ENCODE assay signal across 26 cellular contexts in the genomic region with DNA sequence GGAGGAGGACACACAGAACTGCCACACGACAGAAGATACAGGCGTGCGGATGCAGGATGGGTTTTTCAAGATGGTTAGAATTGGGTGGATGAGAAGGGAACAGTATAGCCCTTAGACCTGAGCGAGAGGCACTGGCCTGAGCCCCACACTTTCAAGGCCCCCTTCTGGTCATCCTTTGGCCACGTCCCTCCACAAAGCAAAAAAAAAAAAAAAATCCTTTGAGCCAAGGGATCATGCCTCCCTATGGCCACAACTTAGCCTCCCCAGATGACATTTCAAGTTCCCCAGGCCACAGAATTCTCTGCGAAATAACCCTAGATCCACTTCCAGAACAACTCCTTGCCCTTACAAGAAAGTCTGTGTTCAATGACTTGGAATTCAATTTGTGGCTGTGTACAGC. TPM values are rescaled to one million over a fixed set of nuclear protein-coding genes. Genes with fewer than 3 reads are reported as not detected.
"Had no signal": no experiment of that assay in that cellular context is flagged by ENCODE, and none has a peak within 500 bp of the region (broad histone marks: within the 10 kb centered on the region; RNA-seq: fewer than 3 reads in every experiment).

No MANE protein-coding gene starts in this region.

- H3K4me1 Mint-ChIP-seq: activated CD4-positive, alpha-beta T cell treated with anti-CD3 and anti-CD28 coated beads, Interleukin-2, amount 10 ng/mL, durations not matched to agents 7 days and 5 days; activated naive CD4-positive, alpha-beta T cell treated with anti-CD3 and anti-CD28 coated beads, Interleukin-2, amount 50 U/mL, for 24 hours; natural killer cell had no signal

- H3K27me3 ChIP-seq: body of pancreas, foreskin keratinocyte, pancreas, right atrium auricular region, thyroid gland had no signal

- H3K36me3 ChIP-seq: neutrophil, pancreas, right atrium auricular region, thyroid gland had no signal

- H3K4me1 ChIP-seq: psoas muscle, thyroid gland had no signal

- H3K9me3 Mint-ChIP-seq: activated CD4-positive, alpha-beta T cell treated with anti-CD3 and anti-CD28 coated beads, Interleukin-2, amount 10 ng/mL, durations not matched to agents 7 days and 5 days; activated naive CD4-positive, alpha-beta T cell treated with anti-CD3 and anti-CD28 coated beads, Interleukin-2, amount 50 U/mL, for 24 hours; activated T-helper 1 cell treated with anti-CD3 and anti-CD28 coated beads, Interleukin-12 subunit alpha, Interleukin-12 subunit beta, Interleukin-2, Interleukin-4 antibody, amounts not matched to agents 30 ng/mL and 10 ng/mL and 1 ng/mL, durations not matched to agents 14 hours and 24 hours and 36 hours; dendritic cell treated with granulocyte-macrophage colony-stimulating factor and Interleukin-4, amounts not matched to agents 40 ng/mL and 50 ng/mL, for 4 days; mesothelial cell of epicardium; natural killer cell; stimulated activated naive CD8-positive, alpha-beta T cell treated with anti-CD3 and anti-CD28 coated beads, Interleukin-15, Interleukin-2, amounts not matched to agents 100 ng/mL and 50 ng/mL, for 24 hours had no signal

- H3K9me3 ChIP-seq: body of pancreas, neutrophil, pancreas, psoas muscle, right atrium auricular region, thyroid gland had no signal

- DNase-seq: activated CD4-positive, alpha-beta T cell treated with anti-CD3 and anti-CD28 coated beads, Interleukin-2, amount 10 ng/mL, durations not matched to agents 7 days and 5 days; activated CD4-positive, CD25-positive, alpha-beta regulatory T cell treated with anti-CD3 and anti-CD28 coated beads, Interleukin-2, amount 50 U/mL, for 72 hours; activated CD8-positive, alpha-beta T cell treated with anti-CD3 and anti-CD28 coated beads, Interleukin-2, amount 10 ng/mL, durations not matched to agents 7 days and 5 days; activated gamma-delta T cell; anterior cingulate cortex; body of pancreas; caudate nucleus; effector CD4-positive, alpha-beta T cell; foreskin keratinocyte; left ventricle myocardium superior; mammary epithelial cell; natural killer cell; pancreas; psoas muscle; stimulated activated CD4-positive, alpha-beta T cell treated with anti-CD3 and anti-CD28 coated beads, Interleukin-12 subunit alpha, Interleukin-12 subunit beta, amount 100 ng/mL, for 4 hours; stimulated activated CD4-positive, alpha-beta T cell treated with anti-CD3 and anti-CD28 coated beads, Interleukin-4, amount 100 ng/mL, for 4 hours; substantia nigra; thyroid gland had no signal

- H3K4me3 ChIP-seq: body of pancreas, pancreas, psoas muscle, right atrium auricular region, thyroid gland had no signal

- H3K27ac Mint-ChIP-seq: activated CD4-positive, alpha-beta T cell treated with anti-CD3 and anti-CD28 coated beads, Interleukin-2, amount 10 ng/mL, durations not matched to agents 7 days and 5 days; activated CD8-positive, alpha-beta T cell treated with anti-CD3 and anti-CD28 coated beads, Interleukin-2, amount 10 ng/mL, durations not matched to agents 7 days and 5 days; activated naive CD4-positive, alpha-beta T cell treated with anti-CD3 and anti-CD28 coated beads, Interleukin-2, amount 50 U/mL, for 24 hours; activated T-helper 1 cell treated with anti-CD3 and anti-CD28 coated beads, Interleukin-12 subunit alpha, Interleukin-12 subunit beta, Interleukin-2, Interleukin-4 antibody, amounts not matched to agents 30 ng/mL and 10 ng/mL and 1 ng/mL, durations not matched to agents 14 hours and 24 hours and 36 hours; dendritic cell treated with granulocyte-macrophage colony-stimulating factor and Interleukin-4, amounts not matched to agents 40 ng/mL and 50 ng/mL, for 4 days; natural killer cell; stimulated activated naive CD8-positive, alpha-beta T cell treated with anti-CD3 and anti-CD28 coated beads, Interleukin-15, Interleukin-2, amounts not matched to agents 100 ng/mL and 50 ng/mL, for 24 hours had no signal

- H3K4me3 Mint-ChIP-seq: activated CD4-positive, alpha-beta T cell treated with anti-CD3 and anti-CD28 coated beads, Interleukin-2, amount 10 ng/mL, durations not matched to agents 7 days and 5 days; activated CD8-positive, alpha-beta T cell treated with anti-CD3 and anti-CD28 coated beads, Interleukin-2, amount 10 ng/mL, durations not matched to agents 7 days and 5 days; activated naive CD4-positive, alpha-beta T cell treated with anti-CD3 and anti-CD28 coated beads, Interleukin-2, amount 50 U/mL, for 24 hours; activated T-helper 1 cell treated with anti-CD3 and anti-CD28 coated beads, Interleukin-12 subunit alpha, Interleukin-12 subunit beta, Interleukin-2, Interleukin-4 antibody, amounts not matched to agents 30 ng/mL and 10 ng/mL and 1 ng/mL, durations not matched to agents 14 hours and 24 hours and 36 hours; dendritic cell treated with granulocyte-macrophage colony-stimulating factor and Interleukin-4, amounts not matched to agents 40 ng/mL and 50 ng/mL, for 4 days; mesothelial cell of epicardium; natural killer cell; stimulated activated naive CD8-positive, alpha-beta T cell treated with anti-CD3 and anti-CD28 coated beads, Interleukin-15, Interleukin-2, amounts not matched to agents 100 ng/mL and 50 ng/mL, for 24 hours had no signal

- H3K36me3 Mint-ChIP-seq: mesothelial cell of epicardium, natural killer cell had no signal

- H3K27ac ChIP-seq: body of pancreas, foreskin keratinocyte, neutrophil, pancreas, psoas muscle, right atrium auricular region, thyroid gland had no signal

- ATAC-seq: activated CD8-positive, alpha-beta T cell treated with anti-CD3 and anti-CD28 coated beads, Interleukin-2, amount 10 ng/mL, durations not matched to agents 7 days and 5 days; body of pancreas; foreskin keratinocyte; natural killer cell; pancreas; psoas muscle had no signal

RNA-seq across cellular contexts. Expression of gene ELOVL2, which starts 30.4 kb away (rescaled TPM):
- total RNA-seq: activated CD4-positive, alpha-beta T cell treated with anti-CD3 and anti-CD28 coated beads, Interleukin-2, amount 10 ng/mL, durations not matched to agents 7 days and 5 days; activated CD8-positive, alpha-beta T cell treated with anti-CD3 and anti-CD28 coated beads, Interleukin-2, amount 10 ng/mL, durations not matched to agents 7 days and 5 days; activated T-helper 1 cell treated with anti-CD3 and anti-CD28 coated beads, Interleukin-12 subunit alpha, Interleukin-12 subunit beta, Interleukin-2, Interleukin-4 antibody, amounts not matched to agents 30 ng/mL and 10 ng/mL and 1 ng/mL, durations not matched to agents 14 hours and 24 hours and 36 hours; mammary epithelial cell; natural killer cell; T-helper 2 cell treated with Interferon-gamma antibody and Interleukin-4, amounts not matched to agents 100 ng/mL and 5 ng/mL, for 36 hours had no signal
- polyA plus RNA-seq: mammary epithelial cell had no signal
